Comparison of ENCODE assay signal across 10 cellular contexts in the genomic region with DNA sequence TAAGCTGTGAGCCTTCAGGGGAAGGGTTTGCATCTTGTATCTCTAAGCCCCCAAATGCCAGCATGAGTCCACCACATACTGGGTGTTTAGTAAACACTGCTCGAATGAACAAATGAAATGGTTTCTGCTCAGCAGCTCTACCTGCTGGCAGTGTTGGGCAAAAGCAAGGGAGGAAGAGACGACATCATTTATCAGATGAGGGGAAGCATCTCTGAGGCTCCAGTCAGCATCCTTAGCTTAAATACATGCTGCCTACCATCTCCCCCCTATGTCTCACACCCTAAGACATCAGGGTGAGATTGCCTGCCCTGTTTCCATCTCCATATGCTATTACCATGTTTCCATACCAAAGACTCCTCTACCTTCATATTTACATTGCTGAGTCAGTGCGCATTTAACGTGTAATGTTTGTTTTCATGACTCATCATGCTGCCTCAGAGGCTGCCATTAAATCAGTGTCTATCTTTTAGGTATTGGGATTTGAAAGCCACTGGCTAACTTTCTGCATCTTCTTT.
DNase-seq lines count a peak whose midpoint lies in the region; ATAC-seq and TF ChIP-seq lines count a peak whose summit lies in the region.
"Had no signal": no experiment of that assay in that cellular context is flagged by ENCODE, and none has a peak within 500 bp of the region (broad histone marks: within the 10 kb centered on the region; RNA-seq: fewer than 3 reads in every experiment).

No MANE protein-coding gene starts in this region.

- no peak overlapping the region for H2AFZ ChIP-seq in PC-3 (ENCODE audit: low read length)

- no peaks in the 10 kb centered on the region for H3K36me3 ChIP-seq in PC-3 (ENCODE audit: low read depth, low read length)

- peak; percentile 88 for ATAC-seq in PC-3
- ATAC-seq in natural killer cell treated with Interleukin-12 subunit alpha and Interleukin-12 subunit beta and Interleukin-15 and Interleukin-18, amount 100 ng/mL, for 72 hours = no peak
- no peak for ATAC-seq in HG02938 (IDR thresholded peaks at IDR 0.05; ENCODE audit: unreplicated experiment)
- no peak for ATAC-seq in HG03175 (IDR thresholded peaks at IDR 0.05; ENCODE audit: unreplicated experiment)

- no peaks in the 10 kb centered on the region for H3K4me1 Mint-ChIP-seq in natural killer cell treated with Interleukin-12 subunit alpha and Interleukin-12 subunit beta and Interleukin-15 and Interleukin-18, amount 100 ng/mL, for 72 hours (ENCODE audit: low read depth in 2 of 2)
- H3K4me1 Mint-ChIP-seq: IgD-negative memory B cell had no signal

- BruUV-seq in PC-3 (replicated peaks; lab: Mats Ljungman, UMichigan) = no TSS peak

- H3K79me2 ChIP-seq in PC-3 (ENCODE audit: low read length) = no peaks in the 10 kb centered on the region

- TF ChIP-seq CTCF in GM13976 (IDR thresholded peaks at IDR 0.05; ENCODE audit: borderline replicate concordance, control extremely low read depth, extremely low read depth, insufficient read depth, missing control alignments) (peak; percentile 25), PC-3 (conservative IDR thresholded peaks at IDR 0.05; ENCODE audit: low read depth, low read length) (peak; percentile 76)

- no peak overlapping the region for H3K4me3 Mint-ChIP-seq in natural killer cell treated with Interleukin-12 subunit alpha and Interleukin-12 subunit beta and Interleukin-15 and Interleukin-18, amount 100 ng/mL, for 72 hours
- H3K4me3 Mint-ChIP-seq: IgD-negative memory B cell had no signal

- DNase-seq in COLO829 (ENCODE audit: low spot score) = peak; percentile 45
- peak; percentile 21 for DNase-seq in GM13976 (ENCODE audit: low spot score)
- DNase-seq in PC-3 = peak; percentile 93
- DNase-seq in iPS DF 4.7 (ENCODE audit: extremely low read depth, low spot score) = peak; percentile 30
- no peak for DNase-seq in natural killer cell treated with Interleukin-12 subunit alpha and Interleukin-12 subunit beta and Interleukin-15 and Interleukin-18, amount 100 ng/mL, for 72 hours (ENCODE audit: low spot score)
- DNase-seq in mucosa of gallbladder (ENCODE audit: low spot score) = no peak

- H3K36me3 Mint-ChIP-seq in natural killer cell treated with Interleukin-12 subunit alpha and Interleukin-12 subunit beta and Interleukin-15 and Interleukin-18, amount 100 ng/mL, for 72 hours = no peaks in the 10 kb centered on the region
- H3K36me3 Mint-ChIP-seq: IgD-negative memory B cell had no signal

- peak overlapping the region; percentile 6 for H3K4me2 ChIP-seq in PC-3 (ENCODE audit: low read length)

- in situ Hi-C loops in GM13976 (cut with MboI; ENCODE audit: low sequenced_read_pairs, unreplicated experiment) = no loop called here

- peaks cover 27% of the 10 kb centered on the region for H3K4me1 ChIP-seq in PC-3 (ENCODE audit: insufficient read depth, low read length)

- POLR2A ChIA-PET in PC-3 (lab: Charles Lee; ENCODE audit: unreplicated experiment) = no interaction called here

- H3F3A ChIP-seq in PC-3 (ENCODE audit: low read length, unreplicated experiment) = no peaks in the 10 kb centered on the region

- H3K9me2 ChIP-seq in PC-3 (replicated peaks; ENCODE audit: low read length) = no peaks in the 10 kb centered on the region

- peaks cover 22 to 43% of the 10 kb centered on the region in 2 donors for H3K27me3 Mint-ChIP-seq in natural killer cell treated with Interleukin-12 subunit alpha and Interleukin-12 subunit beta and Interleukin-15 and Interleukin-18, amount 100 ng/mL, for 72 hours

- H3K9me3 Mint-ChIP-seq in natural killer cell treated with Interleukin-12 subunit alpha and Interleukin-12 subunit beta and Interleukin-15 and Interleukin-18, amount 100 ng/mL, for 72 hours = peaks cover 4% of the 10 kb centered on the region

- H3K27ac ChIP-seq in PC-3 (ENCODE audit: low read length) = peak overlapping the region; percentile 13; the same call in 1 of the 2 replicates
- H3K27ac ChIP-seq: skin epidermis had no signal

- H3K27me3 ChIP-seq in PC-3 (ENCODE audit: low read length) = no peaks in the 10 kb centered on the region

- CTCF ChIA-PET in PC-3 (lab: Charles Lee) = no interaction called here

- no peaks in the 10 kb centered on the region for H4K20me1 ChIP-seq in PC-3 (ENCODE audit: low read length)

- no peak overlapping the region for H3K27ac Mint-ChIP-seq in natural killer cell treated with Interleukin-12 subunit alpha and Interleukin-12 subunit beta and Interleukin-15 and Interleukin-18, amount 100 ng/mL, for 72 hours
- H3K27ac Mint-ChIP-seq: IgD-negative memory B cell had no signal

- no peak overlapping the region for H3K4me3 ChIP-seq in PC-3 (ENCODE audit: low read length)
- H3K4me3 ChIP-seq: skin epidermis had no signal

- H3K9ac ChIP-seq in PC-3 (ENCODE audit: low read length) = no peak overlapping the region

- intact Hi-C loops in PC-3 (cut with micrococcal nuclease) = no loop called here

- H3K9me3 ChIP-seq in PC-3 (ENCODE audit: low read length) = 0 out of 2 replicates have a peak, but pooled peaks cover 5% of the 10 kb centered on the region

Comparison
In these comparisons a context has a peak if more than half of its experiments do, and no peak if none do; other contexts are left out.
1. DNase-seq: peak in COLO829 (single experiment), GM13976 (single experiment), PC-3 (single experiment) and iPS DF 4.7 (single experiment); none in natural killer cell treated with Interleukin-12 subunit alpha and Interleukin-12 subunit beta and Interleukin-15 and Interleukin-18, amount 100 ng/mL, for 72 hours (single experiment) and mucosa of gallbladder (single experiment).